ENCODE assay signal across 17 cellular contexts in the genomic region with DNA sequence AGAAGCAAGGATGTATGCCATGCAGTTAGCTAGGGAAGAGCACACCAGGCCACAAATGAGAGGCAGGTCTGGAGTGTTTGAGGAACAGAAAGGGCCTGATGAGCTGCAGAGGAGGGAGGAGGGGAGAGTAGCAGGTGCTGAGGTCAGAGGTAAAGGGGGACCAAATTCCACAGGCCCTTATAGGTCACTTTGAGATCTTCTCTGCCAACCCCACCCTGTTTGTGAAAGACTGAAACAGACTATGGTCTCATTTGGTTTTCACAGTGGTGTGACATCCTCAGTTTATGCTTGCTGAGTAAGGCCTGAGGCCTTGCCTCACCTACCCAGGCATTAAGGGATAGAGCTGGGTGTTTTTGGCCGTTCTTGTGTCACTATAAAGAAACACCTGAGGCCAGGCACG.
"Had no signal": no experiment of that assay in that cellular context is flagged by ENCODE, and none has a peak within 500 bp of the region (broad histone marks: within the 10 kb centered on the region; RNA-seq: fewer than 3 reads in every experiment).

No MANE protein-coding gene starts in this region.

- H3K4me1 Mint-ChIP-seq: activated CD4-positive, alpha-beta memory T cell treated with anti-CD3 and anti-CD28 coated beads, Interleukin-2, amount 10 ng/mL, durations not matched to agents 7 days and 5 days; activated CD4-positive, alpha-beta T cell treated with anti-CD3 and anti-CD28 coated beads for 36 hours; endodermal cell; nephron had no signal

- H3K27me3 Mint-ChIP-seq: activated naive CD8-positive, alpha-beta T cell had no signal

- ATAC-seq: activated CD4-positive, alpha-beta T cell treated with anti-CD3 and anti-CD28 coated beads for 36 hours; activated T-cell treated with anti-CD3 and anti-CD28 coated beads, Interleukin-2, amount 50 U/mL, for 72 hours; left colon; lower lobe of right lung; stimulated activated effector memory CD8-positive, alpha-beta T cell treated with anti-CD3 and anti-CD28 coated beads, Interleukin-12 subunit alpha, Interleukin-12 subunit beta, amount 100 ng/mL, for 72 hours had no signal

- H3K4me1 ChIP-seq: lower lobe of right lung, tibial nerve, uterus had no signal

- H3K27ac Mint-ChIP-seq: activated CD4-positive, alpha-beta memory T cell treated with anti-CD3 and anti-CD28 coated beads, Interleukin-2, amount 10 ng/mL, durations not matched to agents 7 days and 5 days; activated CD4-positive, alpha-beta T cell treated with anti-CD3 and anti-CD28 coated beads for 36 hours; activated naive CD8-positive, alpha-beta T cell; activated T-cell treated with anti-CD3 and anti-CD28 coated beads, Interleukin-2, amount 50 U/mL, for 72 hours; endodermal cell; nephron; stimulated activated effector memory CD8-positive, alpha-beta T cell treated with anti-CD3 and anti-CD28 coated beads, Interleukin-12 subunit alpha, Interleukin-12 subunit beta, amount 100 ng/mL, for 72 hours had no signal

- H3K9me3 Mint-ChIP-seq: stimulated activated effector memory CD8-positive, alpha-beta T cell treated with anti-CD3 and anti-CD28 coated beads, Interleukin-12 subunit alpha, Interleukin-12 subunit beta, amount 100 ng/mL, for 72 hours had no signal

- DNase-seq: activated CD4-positive, alpha-beta memory T cell treated with anti-CD3 and anti-CD28 coated beads, Interleukin-2, amount 10 ng/mL, durations not matched to agents 7 days and 5 days; activated CD4-positive, alpha-beta T cell treated with anti-CD3 and anti-CD28 coated beads for 36 hours; activated CD8-positive, alpha-beta memory T cell treated with anti-CD3 and anti-CD28 coated beads, Interleukin-2, amount 50 U/mL, for 4 hours; activated gamma-delta T cell treated with Interleukin-2 at 50 U/mL for 16 hours; activated T-cell treated with anti-CD3 and anti-CD28 coated beads, Interleukin-2, amount 50 U/mL, for 72 hours; amniotic stem cell; dorsolateral prefrontal cortex; endodermal cell; left colon; lower lobe of right lung; nucleus accumbens; posterior cingulate gyrus; uterus had no signal

- H3K27me3 ChIP-seq: dorsolateral prefrontal cortex, tibial nerve, uterus had no signal

- H3K4me3 ChIP-seq: dorsolateral prefrontal cortex, lower lobe of right lung, tibial nerve, uterus had no signal

- H3K36me3 Mint-ChIP-seq: activated naive CD8-positive, alpha-beta T cell; stimulated activated effector memory CD8-positive, alpha-beta T cell treated with anti-CD3 and anti-CD28 coated beads, Interleukin-12 subunit alpha, Interleukin-12 subunit beta, amount 100 ng/mL, for 72 hours had no signal

- H3K27ac ChIP-seq: dorsolateral prefrontal cortex, lower lobe of right lung, tibial nerve, uterus had no signal

- H3K4me3 Mint-ChIP-seq: activated CD4-positive, alpha-beta memory T cell treated with anti-CD3 and anti-CD28 coated beads, Interleukin-2, amount 10 ng/mL, durations not matched to agents 7 days and 5 days; activated CD4-positive, alpha-beta T cell treated with anti-CD3 and anti-CD28 coated beads for 36 hours; activated naive CD8-positive, alpha-beta T cell; activated T-cell treated with anti-CD3 and anti-CD28 coated beads, Interleukin-2, amount 50 U/mL, for 72 hours; endodermal cell; nephron; stimulated activated effector memory CD8-positive, alpha-beta T cell treated with anti-CD3 and anti-CD28 coated beads, Interleukin-12 subunit alpha, Interleukin-12 subunit beta, amount 100 ng/mL, for 72 hours had no signal

- H3K36me3 ChIP-seq: lower lobe of right lung, tibial nerve, uterus had no signal

- H3K9me3 ChIP-seq: uterus had no signal
